In genomic region chr1:33563702-33564101, GRCh38 we compare ENCODE assay signal across 15 cellular contexts.
A peak's percentile ranks its signal among the peaks of the same experiment; 100 is the strongest.
DNase-seq lines count a peak whose midpoint lies in the region; ATAC-seq and TF ChIP-seq lines count a peak whose summit lies in the region.
"Had no signal": no experiment of that assay in that cellular context is flagged by ENCODE, and none has a peak within 500 bp of the region (broad histone marks: within the 10 kb centered on the region; RNA-seq: fewer than 3 reads in every experiment).

No MANE protein-coding gene starts in this region.

- intact Hi-C loops in prostate gland (cut with DNase I) (no loop called here), spleen (cut with DNase I; ENCODE audit: low total_unique reads) (no loop called here)

- peaks cover 0 to 13% (median 0%) of the 10 kb centered on the region in 3 donors for H3K4me1 ChIP-seq in gastroesophageal sphincter
- H3K4me1 ChIP-seq in prostate gland (replicated peaks), result peaks cover 5% of the 10 kb centered on the region
- no peaks in the 10 kb centered on the region for H3K4me1 ChIP-seq in spleen
- H3K4me1 ChIP-seq: Peyer's patch had no signal

- 54 to 65% methylated on average over 2 of the region's 2 CpGs for WGBS in gastroesophageal sphincter (ENCODE audit: low coverage in 1 of 2), 2 donors
- WGBS in prostate gland, result 59% methylated on average over 2 of the region's 2 CpGs
- 65 to 93% (median 90%) methylated on average over 2 of the region's 2 CpGs for WGBS in spleen, 5 donors

- H3K36me3 ChIP-seq in gastroesophageal sphincter, result no peaks in the 10 kb centered on the region
- H3K36me3 ChIP-seq in prostate gland, result no peaks in the 10 kb centered on the region
- no peaks in the 10 kb centered on the region for H3K36me3 ChIP-seq in spleen
- H3K36me3 ChIP-seq: Peyer's patch had no signal

- DNase-seq in DMS53 (lab: John Stamatoyannopoulos, UW), result peak; percentile 60
- DNase-seq in LNCaP clone FGC (ENCODE audit: low read depth), result peak; percentile 73
- peak; percentile 8 for DNase-seq in prostate gland (ENCODE audit: low spot score)
- DNase-seq in spleen, result no peak
- no peak for DNase-seq in SK-N-DZ (ENCODE audit: low spot score)
- DNase-seq: CD4-positive, alpha-beta T cell; GOT3; MM.1S; NCI-H2081; NCI-H226; NCI-H748 treated with DMSO at 0.1 percent for 48 hours; Peyer's patch; SHP77 treated with DMSO at 0.1 percent for 48 hours had no signal

- no peak for TF ChIP-seq CTCF in LNCaP clone FGC (IDR thresholded peaks at IDR 0.05; ENCODE audit: control insufficient read depth, extremely low read depth, insufficient read depth)
- TF ChIP-seq CTCF in gastroesophageal sphincter (IDR thresholded peaks at IDR 0.05), result no peak
- no peak for TF ChIP-seq CTCF in prostate gland (IDR thresholded peaks at IDR 0.05)
- no peak for TF ChIP-seq CTCF in spleen (IDR thresholded peaks at IDR 0.05 in 8 of 11, conservative IDR thresholded peaks at IDR 0.05 in 3 of 11)

- TF ChIP-seq POLR2A in gastroesophageal sphincter (IDR thresholded peaks at IDR 0.05) (no peak), prostate gland (IDR thresholded peaks at IDR 0.05) (no peak), spleen (IDR thresholded peaks at IDR 0.05) (no peak)

- H3K9me3 ChIP-seq in gastroesophageal sphincter (no peaks in the 10 kb centered on the region), prostate gland (no peaks in the 10 kb centered on the region), spleen (no peaks in the 10 kb centered on the region)
- H3K9me3 ChIP-seq: Peyer's patch had no signal

- no peak for TF ChIP-seq EP300 in gastroesophageal sphincter (IDR thresholded peaks at IDR 0.05)

- no peak overlapping the region for H3K4me3 ChIP-seq in LNCaP clone FGC (ENCODE audit: low read depth, low read length)
- H3K4me3 ChIP-seq in gastroesophageal sphincter, result no peak overlapping the region
- H3K4me3 ChIP-seq in prostate gland, result no peak overlapping the region
- no peak overlapping the region for H3K4me3 ChIP-seq in spleen
- H3K4me3 ChIP-seq: Peyer's patch had no signal

- no peak overlapping the region for H3K27ac ChIP-seq in gastroesophageal sphincter
- no peak overlapping the region for H3K27ac ChIP-seq in prostate gland
- H3K27ac ChIP-seq in spleen, result no peak overlapping the region
- H3K27ac ChIP-seq: Peyer's patch had no signal

- no peaks in the 10 kb centered on the region for H3K27me3 ChIP-seq in gastroesophageal sphincter
- no peaks in the 10 kb centered on the region for H3K27me3 ChIP-seq in prostate gland (replicated peaks; ENCODE audit: insufficient read depth)
- no peaks in the 10 kb centered on the region for H3K27me3 ChIP-seq in spleen (replicated peaks in 1 of 7)
- H3K27me3 ChIP-seq: Peyer's patch had no signal

- peak; percentile 25 for ATAC-seq in gastroesophageal sphincter
- no peak for ATAC-seq in activated CD4-positive, CD25-positive, alpha-beta regulatory T cell treated with anti-CD3 and anti-CD28 coated beads, Interleukin-2, amount 50 U/mL, for 24 hours

Comparison
In these comparisons a context has a peak if more than half of its experiments do, and no peak if none do; other contexts are left out.
1. DNase-seq: peak in DMS53 (single experiment), LNCaP clone FGC (single experiment) and prostate gland (single experiment); none in spleen (single experiment) and SK-N-DZ (single experiment).